9 cellular contexts compared by ENCODE assay signal in the genomic region with DNA sequence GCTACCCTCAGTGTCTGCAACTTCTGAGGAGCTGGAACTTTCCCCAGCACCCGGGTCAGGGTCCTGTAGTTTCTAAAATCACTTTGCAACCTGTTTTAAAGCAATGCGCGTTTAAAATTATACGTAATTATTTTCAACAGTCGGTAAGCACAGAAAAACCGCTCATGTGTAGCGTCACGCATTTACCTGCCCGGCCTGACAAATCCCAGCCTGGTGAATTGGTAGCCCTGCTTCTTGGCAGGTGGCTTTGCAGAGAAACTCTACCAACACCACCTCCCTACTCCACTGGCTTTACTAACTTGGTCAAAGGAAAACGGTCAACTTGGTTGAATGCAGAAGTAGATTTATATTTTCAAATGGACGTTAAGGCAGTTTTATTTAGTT. TPM values are rescaled to one million over a fixed set of nuclear protein-coding genes. Genes with fewer than 3 reads are reported as not detected.
DNase-seq lines count a peak whose midpoint lies in the region; ATAC-seq, FAIRE-seq and TF ChIP-seq lines count a peak whose summit lies in the region.
"Had no signal": no experiment of that assay in that cellular context is flagged by ENCODE, and none has a peak within 500 bp of the region (broad histone marks: within the 10 kb centered on the region; RNA-seq: fewer than 3 reads in every experiment).

No MANE protein-coding gene starts in this region.

- intact Hi-C loops in vagina (cut with DNase I): no loop called here

- no peaks in the 10 kb centered on the region for H3F3A ChIP-seq in SK-N-SH (replicated peaks; ENCODE audit: insufficient read depth)

- H3K4me3 ChIP-seq in astrocyte (ENCODE audit: insufficient read depth, low read depth, low read length) (peak overlapping the region; percentile 53), vagina (peak overlapping the region; percentile 57 to 61), SK-N-SH (ENCODE audit: low read depth in 2 of 2, low read length in 1 of 2) (no peak overlapping the region)

- TF ChIP-seq POLR2A in vagina (IDR thresholded peaks at IDR 0.05): no peak

- peaks cover 3% of the 10 kb centered on the region for H3K9me3 Mint-ChIP-seq in activated T-cell treated with anti-CD3 and anti-CD28 coated beads, Interleukin-2, amount 50 U/mL, for 24 hours
- peaks cover 4% of the 10 kb centered on the region for H3K9me3 Mint-ChIP-seq in astrocyte (ENCODE audit: unreplicated experiment)

- no peaks in the 10 kb centered on the region for H3K36me3 Mint-ChIP-seq in activated T-cell treated with anti-CD3 and anti-CD28 coated beads, Interleukin-2, amount 50 U/mL, for 24 hours (ENCODE audit: low read depth)
- H3K36me3 Mint-ChIP-seq in astrocyte (ENCODE audit: low read depth, unreplicated experiment): no peaks in the 10 kb centered on the region

- H3K4me2 ChIP-seq in astrocyte (ENCODE audit: low read length) (peak overlapping the region; percentile 73), SK-N-SH (no peak overlapping the region)

- H3K27me3 Mint-ChIP-seq in activated T-cell treated with anti-CD3 and anti-CD28 coated beads, Interleukin-2, amount 50 U/mL, for 24 hours: peaks cover 60% of the 10 kb centered on the region
- H3K27me3 Mint-ChIP-seq in astrocyte (ENCODE audit: low read depth, unreplicated experiment): peaks cover 2% of the 10 kb centered on the region

- DNase-seq in activated T-cell treated with anti-CD3 and anti-CD28 coated beads, Interleukin-2, amount 50 U/mL, for 24 hours: no peak
- DNase-seq in activated T-cell treated with anti-CD3 and anti-CD28 coated beads, Interleukin-2, amount 50 U/mL, for 48 hours: no peak
- DNase-seq in astrocyte (ENCODE audit: low read depth) (no peak), medulla oblongata (ENCODE audit: extremely low spot score) (peak; percentile 10), vagina (ENCODE audit: extremely low spot score in 2 of 2) (no peak), UCSD-AML1 (lab: John Stamatoyannopoulos, UW; ENCODE audit: unreplicated experiment) (no peak), SK-N-SH (no peak)

- no peak for TF ChIP-seq RAD21 in SK-N-SH (IDR thresholded peaks at IDR 0.05; ENCODE audit: low read length)

- WGBS in SK-N-SH (ENCODE audit: low lambda C conversion rate): 88% methylated on average over 11 of the region's 11 CpGs

- peaks cover 14% of the 10 kb centered on the region for H3K4me1 Mint-ChIP-seq in activated T-cell treated with anti-CD3 and anti-CD28 coated beads, Interleukin-2, amount 50 U/mL, for 24 hours (ENCODE audit: low read depth)
- peaks cover 5% of the 10 kb centered on the region for H3K4me1 Mint-ChIP-seq in astrocyte (ENCODE audit: low read depth, unreplicated experiment)

- POLR2A ChIA-PET in SK-N-SH (lab: Yijun Ruan, JAX): no interaction called here

- no peaks in the 10 kb centered on the region for H3K4me1 ChIP-seq in astrocyte (ENCODE audit: insufficient read depth, low read length)
- H3K4me1 ChIP-seq in vagina: peaks cover 13% of the 10 kb centered on the region
- H3K4me1 ChIP-seq in SK-N-SH (ENCODE audit: control insufficient read depth in 1 of 2, insufficient read depth in 2 of 2, low read depth in 1 of 2, low read length in 1 of 2): no peaks in the 10 kb centered on the region; a peak in 1 of 4 replicates

- FAIRE-seq in astrocyte (lab: Jason Lieb, UNC): no peak
- FAIRE-seq: G401.6 had no signal

- CTCF ChIA-PET in SK-N-SH (lab: Yijun Ruan, JAX): no interaction called here

- H3K27ac ChIP-seq in astrocyte (ENCODE audit: low read depth, low read length): no peak overlapping the region
- H3K27ac ChIP-seq in vagina: peak overlapping the region; percentile 49
- H3K27ac ChIP-seq in SK-N-SH (ENCODE audit: low read depth in 2 of 2, low read length in 1 of 2): no peak overlapping the region

- no peaks in the 10 kb centered on the region for H4K20me1 ChIP-seq in astrocyte (ENCODE audit: insufficient read depth, low read length)
- H4K20me1 ChIP-seq in SK-N-SH (ENCODE audit: insufficient read depth): no peaks in the 10 kb centered on the region

- TF ChIP-seq CTCF in astrocyte (IDR thresholded peaks at IDR 0.05; ENCODE audit: insufficient read depth, low read depth, low read length) (no peak), vagina (IDR thresholded peaks at IDR 0.05) (no peak), SK-N-SH (IDR thresholded peaks at IDR 0.05) (no peak)

- no peaks in the 10 kb centered on the region for H3K9me3 ChIP-seq in astrocyte (ENCODE audit: insufficient read depth, low read depth, low read length)
- no peaks in the 10 kb centered on the region for H3K9me3 ChIP-seq in vagina
- no peaks in the 10 kb centered on the region for H3K9me3 ChIP-seq in SK-N-SH

- ATAC-seq in HG03439 (IDR thresholded peaks at IDR 0.05; ENCODE audit: unreplicated experiment): peak; percentile 16

- H3K36me3 ChIP-seq in astrocyte (ENCODE audit: insufficient read depth, low read length) (no peaks in the 10 kb centered on the region), vagina (no peaks in the 10 kb centered on the region), SK-N-SH (replicated peaks in 1 of 2; ENCODE audit: control insufficient read depth in 1 of 2, insufficient read depth in 2 of 2, low read length in 1 of 2) (no peaks in the 10 kb centered on the region)

- TF ChIP-seq EP300 in SK-N-SH (IDR thresholded peaks at IDR 0.05; ENCODE audit: borderline replicate concordance in 1 of 2, low read depth in 1 of 2, low read length in 1 of 2): no peak

- H2AFZ ChIP-seq in astrocyte (ENCODE audit: low read depth, low read length) (peak overlapping the region; percentile 78), SK-N-SH (ENCODE audit: low read depth) (no peak overlapping the region)

- H3K79me2 ChIP-seq in astrocyte (ENCODE audit: insufficient read depth, low read length): no peaks in the 10 kb centered on the region
- no peaks in the 10 kb centered on the region for H3K79me2 ChIP-seq in SK-N-SH (ENCODE audit: insufficient read depth)

- peak overlapping the region; percentile 50 for H3K9ac ChIP-seq in astrocyte (ENCODE audit: low read length)
- no peak overlapping the region for H3K9ac ChIP-seq in SK-N-SH

- peak overlapping the region; percentile 56 for H3K4me3 Mint-ChIP-seq in activated T-cell treated with anti-CD3 and anti-CD28 coated beads, Interleukin-2, amount 50 U/mL, for 24 hours
- peak overlapping the region; percentile 77 for H3K4me3 Mint-ChIP-seq in astrocyte (ENCODE audit: unreplicated experiment)

- no peak overlapping the region for H3K27ac Mint-ChIP-seq in activated T-cell treated with anti-CD3 and anti-CD28 coated beads, Interleukin-2, amount 50 U/mL, for 24 hours
- H3K27ac Mint-ChIP-seq in astrocyte (ENCODE audit: unreplicated experiment): no peak overlapping the region

- H3K27me3 ChIP-seq in astrocyte (ENCODE audit: insufficient read depth, low read length): no peaks in the 10 kb centered on the region
- H3K27me3 ChIP-seq in vagina: no peaks in the 10 kb centered on the region
- no peaks in the 10 kb centered on the region for H3K27me3 ChIP-seq in SK-N-SH (ENCODE audit: insufficient read depth)

- no peaks in the 10 kb centered on the region for H3K9me2 ChIP-seq in SK-N-SH

TF ChIP-seq in SK-N-SH, 30 proteins besides CTCF, POLR2A, EP300 and RAD21 (continues in another document):
- TF ChIP-seq PBX3 (IDR thresholded peaks at IDR 0.05): no peak
- TF ChIP-seq RFX5 (IDR thresholded peaks at IDR 0.05; ENCODE audit: low read length): no peak
- TF ChIP-seq, protein P1, sequence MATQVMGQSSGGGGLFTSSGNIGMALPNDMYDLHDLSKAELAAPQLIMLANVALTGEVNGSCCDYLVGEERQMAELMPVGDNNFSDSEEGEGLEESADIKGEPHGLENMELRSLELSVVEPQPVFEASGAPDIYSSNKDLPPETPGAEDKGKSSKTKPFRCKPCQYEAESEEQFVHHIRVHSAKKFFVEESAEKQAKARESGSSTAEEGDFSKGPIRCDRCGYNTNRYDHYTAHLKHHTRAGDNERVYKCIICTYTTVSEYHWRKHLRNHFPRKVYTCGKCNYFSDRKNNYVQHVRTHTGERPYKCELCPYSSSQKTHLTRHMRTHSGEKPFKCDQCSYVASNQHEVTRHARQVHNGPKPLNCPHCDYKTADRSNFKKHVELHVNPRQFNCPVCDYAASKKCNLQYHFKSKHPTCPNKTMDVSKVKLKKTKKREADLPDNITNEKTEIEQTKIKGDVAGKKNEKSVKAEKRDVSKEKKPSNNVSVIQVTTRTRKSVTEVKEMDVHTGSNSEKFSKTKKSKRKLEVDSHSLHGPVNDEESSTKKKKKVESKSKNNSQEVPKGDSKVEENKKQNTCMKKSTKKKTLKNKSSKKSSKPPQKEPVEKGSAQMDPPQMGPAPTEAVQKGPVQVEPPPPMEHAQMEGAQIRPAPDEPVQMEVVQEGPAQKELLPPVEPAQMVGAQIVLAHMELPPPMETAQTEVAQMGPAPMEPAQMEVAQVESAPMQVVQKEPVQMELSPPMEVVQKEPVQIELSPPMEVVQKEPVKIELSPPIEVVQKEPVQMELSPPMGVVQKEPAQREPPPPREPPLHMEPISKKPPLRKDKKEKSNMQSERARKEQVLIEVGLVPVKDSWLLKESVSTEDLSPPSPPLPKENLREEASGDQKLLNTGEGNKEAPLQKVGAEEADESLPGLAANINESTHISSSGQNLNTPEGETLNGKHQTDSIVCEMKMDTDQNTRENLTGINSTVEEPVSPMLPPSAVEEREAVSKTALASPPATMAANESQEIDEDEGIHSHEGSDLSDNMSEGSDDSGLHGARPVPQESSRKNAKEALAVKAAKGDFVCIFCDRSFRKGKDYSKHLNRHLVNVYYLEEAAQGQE (IDR thresholded peaks at IDR 0.05; ENCODE audit: low read depth, low read length): no peak
- no peak for TF ChIP-seq YY1 (IDR thresholded peaks at IDR 0.05; ENCODE audit: low read depth)
- no peak for TF ChIP-seq USF2 (IDR thresholded peaks at IDR 0.05; ENCODE audit: borderline replicate concordance, low read depth, low read length)

RNA-seq across cellular contexts. Expression of gene BANK1, which starts 0.7 kb away (rescaled TPM):
- total RNA-seq in astrocyte (1.3 and 2.0 TPM in 2 replicates), vagina (1.5 TPM)
- 0.05 TPM in 1 of 2 replicates, not detected in the other for polyA plus RNA-seq in SK-N-SH (2012; rRNA removed)
- polyA plus RNA-seq in SK-N-SH (2012; cell fraction: cytosol; rRNA removed): 0.04 TPM in 1 of 2 replicates, not detected in the other
- polyA plus RNA-seq in SK-N-SH (2012; cell fraction: nucleus; rRNA removed): 0.02 TPM in 1 of 2 replicates, not detected in the other

Comparison
In these comparisons a context has a peak if more than half of its experiments do, and no peak if none do; other contexts are left out.
1. H3K4me3 ChIP-seq: peak in astrocyte (single experiment) and vagina (2 of 2); none in SK-N-SH (0 of 2).